9 cellular contexts compared by ENCODE assay signal in genomic region chr17:74368341-74369152, GRCh38. TPM values are rescaled to one million over a fixed set of nuclear protein-coding genes. Genes with fewer than 3 reads are reported as not detected.
A peak's percentile ranks its signal among the peaks of the same experiment; 100 is the strongest.
DNase-seq lines count a peak whose midpoint lies in the region; ATAC-seq, FAIRE-seq and TF ChIP-seq lines count a peak whose summit lies in the region.
"Had no signal": no experiment of that assay in that cellular context is flagged by ENCODE, and none has a peak within 500 bp of the region (broad histone marks: within the 10 kb centered on the region; RNA-seq: fewer than 3 reads in every experiment).

No MANE protein-coding gene starts in this region.

- H3K9me3 ChIP-seq in HepG2 (ENCODE audit: low read length) = no peaks in the 10 kb centered on the region

- ATAC-seq in HepG2 (peak; percentile 76), GM18870 (IDR thresholded peaks at IDR 0.05; ENCODE audit: unreplicated experiment) (no peak)

- DNase-seq in NCI-H2029 (lab: John Stamatoyannopoulos, UW) (peak; percentile 46), NCI-H2029 treated with DMSO at 0.1 percent for 48 hours (lab: John Stamatoyannopoulos, UW) (no peak), NCI-H2171 (lab: John Stamatoyannopoulos, UW) (peak; percentile 71), chondrocyte (ENCODE audit: low spot score) (no peak), HepG2 (ENCODE audit: low spot score) (peak; percentile 53)
- peak; percentile 81 for DNase-seq in activated CD4-positive, alpha-beta T cell treated with anti-CD3 and anti-CD28 coated beads for 48 hours
- peak; percentile 58 to 73 for DNase-seq in stimulated activated CD4-positive, alpha-beta T cell treated with anti-CD3 and anti-CD28 coated beads, Interleukin-4, amount 100 ng/mL, for 4 hours

- TF ChIP-seq POLR2A in HepG2 (IDR thresholded peaks at IDR 0.05; ENCODE audit: insufficient read depth in 1 of 2, low read depth in 2 of 2, low read length in 2 of 2) = no peak

- peak; percentile 91 for TF ChIP-seq CTCF in chondrocyte (IDR thresholded peaks at IDR 0.05)
- TF ChIP-seq CTCF in HepG2 (CRISPR knock-in tag; IDR thresholded peaks at IDR 0.05) = peak; percentile 93

- WGBS in HepG2 (ENCODE audit: low lambda C conversion rate) = 13% methylated on average over 12 of the region's 14 CpGs

- H3K9ac ChIP-seq in HepG2 (ENCODE audit: insufficient read depth, low read depth, low read length) = no peak overlapping the region

- H3K36me3 Mint-ChIP-seq in chondrocyte (ENCODE audit: low read depth) = no peaks in the 10 kb centered on the region

- TF ChIP-seq RAD21 in HepG2 (CRISPR knock-in tag; IDR thresholded peaks at IDR 0.05) = peak; percentile 89

- intact Hi-C loops in HepG2 (cut with micrococcal nuclease; ENCODE audit: unreplicated experiment) = loop anchor here (1.0 to 5.0 kb wide), 2 partner anchors 125 to 164 kb away; partner anchors contain the start of gene CD300LB

- no peak for TF ChIP-seq EP300 in HepG2 (IDR thresholded peaks at IDR 0.05; ENCODE audit: low read depth in 2 of 2, low read length in 2 of 2)
- no peak for TF ChIP-seq EP300 in HepG2 (CRISPR knock-in tag; IDR thresholded peaks at IDR 0.05; ENCODE audit: borderline replicate concordance)

- H3K27ac Mint-ChIP-seq in chondrocyte (ENCODE audit: unreplicated experiment) = no peak overlapping the region

- FAIRE-seq in HepG2 (lab: Jason Lieb, UNC) = peak; percentile 42
- FAIRE-seq: G401.6 had no signal

- CTCF ChIA-PET in HepG2 (lab: Yijun Ruan, JAX; ENCODE audit: low intra/inter-chr PET ratio, low total read pairs) = interaction anchor here (1.3 to 3.8 kb wide), 4 partner anchors 11 to 233 kb away, joined by 4 to 29 read pairs (median 10); no protein-coding TSS in a partner anchor

- H3K4me1 ChIP-seq in HepG2 (ENCODE audit: insufficient read depth, low read length) = peaks cover 5% of the 10 kb centered on the region

- H3K79me2 ChIP-seq in HepG2 (ENCODE audit: insufficient read depth, low read length) = no peaks in the 10 kb centered on the region

- POLR2A ChIA-PET in HepG2 (lab: Yijun Ruan, JAX) = interaction anchor here (1.9 kb wide), 1 partner anchor 85 kb away, joined by 6 read pairs; no protein-coding TSS in a partner anchor

- no peaks in the 10 kb centered on the region for H3K36me3 ChIP-seq in HepG2 (replicated peaks in 1 of 2; ENCODE audit: control insufficient read depth in 1 of 2, insufficient read depth in 2 of 2, low read length in 2 of 2)

- no peaks in the 10 kb centered on the region for H4K20me1 ChIP-seq in HepG2 (ENCODE audit: insufficient read depth, low read length)

- H3K4me2 ChIP-seq in HepG2 (ENCODE audit: low read depth, low read length) = no peak overlapping the region

- H3K4me1 Mint-ChIP-seq in chondrocyte (ENCODE audit: low read depth) = no peaks in the 10 kb centered on the region

- no peak overlapping the region for H2AFZ ChIP-seq in HepG2 (ENCODE audit: low read length)

- no peak overlapping the region for H3K4me3 ChIP-seq in HepG2 (replicated peaks in 1 of 3; ENCODE audit: insufficient read depth in 1 of 3, low read depth in 2 of 3, low read length in 3 of 3)

- no peak overlapping the region for H3K4me3 Mint-ChIP-seq in chondrocyte (ENCODE audit: unreplicated experiment)

- BruUV-seq in HepG2 (replicated peaks; lab: Mats Ljungman, UMichigan) = no TSS peak

- H3K27ac ChIP-seq in HepG2 (ENCODE audit: extremely low read length, insufficient read depth, low read length) = no peak overlapping the region

- in situ Hi-C loops in HepG2 (cut with HindIII; ENCODE audit: extremely low pct_ligation_motif_present, low pct_unique_long_range_greater_than_20kb) = no loop called here

- H3K27me3 ChIP-seq in HepG2 (ENCODE audit: control insufficient read depth in 1 of 2, insufficient read depth in 2 of 2, low read length in 2 of 2) = peaks cover 1 to 40% of the 10 kb centered on the region in 2 experiments; a peak in 4 of 5 replicates

- H3K9me3 Mint-ChIP-seq in chondrocyte (ENCODE audit: low read depth) = no peaks in the 10 kb centered on the region

- H3K27me3 Mint-ChIP-seq in chondrocyte (ENCODE audit: low read depth) = peaks cover 37% of the 10 kb centered on the region

RNA-seq across cellular contexts. Expression of gene GPR142, which starts 1.2 kb away (rescaled TPM):
- not detected in 3 replicates for total RNA-seq in chondrocyte
- total RNA-seq in HepG2 (2016; rRNA removed; fragmentation: Illumina TruSeq; extraction: Trizol) = not detected in 2 replicates
- not detected in 2 replicates for total RNA-seq in HepG2 (2016; cell fraction: cytosol; rRNA removed; fragmentation: Illumina TruSeq; extraction: Trizol; ENCODE audit: low read depth)
- not detected in 2 replicates for total RNA-seq in HepG2 (2016; cell fraction: insoluble cytoplasmic fraction; rRNA removed; fragmentation: Illumina TruSeq; extraction: Trizol)
- not detected in 2 replicates for total RNA-seq in HepG2 (2016; cell fraction: membrane; rRNA removed; fragmentation: Illumina TruSeq; extraction: Trizol)
- not detected in 2 replicates for total RNA-seq in HepG2 (2016; cell fraction: nucleus; rRNA removed; fragmentation: Illumina TruSeq; extraction: Trizol)
- not detected in 2 replicates for polyA plus RNA-seq in HepG2 (2011; rRNA removed)
- polyA plus RNA-seq in HepG2 (2011; cell fraction: cytosol; rRNA removed) = not detected in 2 replicates
- not detected in 2 replicates for polyA plus RNA-seq in HepG2 (2011; cell fraction: nucleus; rRNA removed)
- not detected in 2 replicates for polyA plus RNA-seq in HepG2 (2012)
- not detected in 2 replicates for polyA plus RNA-seq in HepG2 (2016; cell fraction: cytosol; fragmentation: Illumina TruSeq; extraction: Trizol; ENCODE audit: low read depth)
- polyA plus RNA-seq in HepG2 (2016; cell fraction: insoluble cytoplasmic fraction; fragmentation: Illumina TruSeq; extraction: Trizol; ENCODE audit: low read depth) = not detected in 2 replicates
- polyA plus RNA-seq in HepG2 (2016; cell fraction: membrane; fragmentation: Illumina TruSeq; extraction: Trizol; ENCODE audit: low read depth) = not detected in 2 replicates
- not detected in 2 replicates for polyA plus RNA-seq in HepG2 (2016; cell fraction: nucleus; fragmentation: Illumina TruSeq; extraction: Trizol; ENCODE audit: insufficient read depth, low read depth)
- not detected in 2 replicates for polyA minus RNA-seq in HepG2 (2011; rRNA and poly(A)+ RNA removed; ENCODE audit: low replicate concordance)
- polyA minus RNA-seq in HepG2 (2011; cell fraction: cytosol; rRNA and poly(A)+ RNA removed) = not detected in 2 replicates
- polyA minus RNA-seq in HepG2 (2011; cell fraction: nucleus; rRNA and poly(A)+ RNA removed) = not detected in 2 replicates

RNA-seq across cellular contexts. Expression of gene BTBD17, which starts 6.9 kb away (rescaled TPM):
- total RNA-seq in chondrocyte (not detected in 3 replicates), HepG2 (2016; rRNA removed; fragmentation: Illumina TruSeq; extraction: Trizol) (not detected in 2 replicates)
- not detected in 2 replicates for total RNA-seq in HepG2 (2016; cell fraction: cytosol; rRNA removed; fragmentation: Illumina TruSeq; extraction: Trizol; ENCODE audit: low read depth)
- total RNA-seq in HepG2 (2016; cell fraction: insoluble cytoplasmic fraction; rRNA removed; fragmentation: Illumina TruSeq; extraction: Trizol) = not detected in 2 replicates
- total RNA-seq in HepG2 (2016; cell fraction: membrane; rRNA removed; fragmentation: Illumina TruSeq; extraction: Trizol) = not detected in 2 replicates
- not detected in 2 replicates for total RNA-seq in HepG2 (2016; cell fraction: nucleus; rRNA removed; fragmentation: Illumina TruSeq; extraction: Trizol)
- polyA plus RNA-seq in HepG2 (2011; rRNA removed) = not detected in 2 replicates
- polyA plus RNA-seq in HepG2 (2011; cell fraction: cytosol; rRNA removed) = not detected in 2 replicates
- polyA plus RNA-seq in HepG2 (2011; cell fraction: nucleus; rRNA removed) = 0.09 TPM in 1 of 2 replicates, not detected in the other
- polyA plus RNA-seq in HepG2 (2012) = not detected in 2 replicates
- polyA plus RNA-seq in HepG2 (2016; cell fraction: cytosol; fragmentation: Illumina TruSeq; extraction: Trizol; ENCODE audit: low read depth) = not detected in 2 replicates
- polyA plus RNA-seq in HepG2 (2016; cell fraction: insoluble cytoplasmic fraction; fragmentation: Illumina TruSeq; extraction: Trizol; ENCODE audit: low read depth) = not detected in 2 replicates
- not detected in 2 replicates for polyA plus RNA-seq in HepG2 (2016; cell fraction: membrane; fragmentation: Illumina TruSeq; extraction: Trizol; ENCODE audit: low read depth)
- not detected in 2 replicates for polyA plus RNA-seq in HepG2 (2016; cell fraction: nucleus; fragmentation: Illumina TruSeq; extraction: Trizol; ENCODE audit: insufficient read depth, low read depth)
- polyA minus RNA-seq in HepG2 (2011; rRNA and poly(A)+ RNA removed; ENCODE audit: low replicate concordance) = not detected in 2 replicates
- not detected in 2 replicates for polyA minus RNA-seq in HepG2 (2011; cell fraction: cytosol; rRNA and poly(A)+ RNA removed)
- not detected in 2 replicates for polyA minus RNA-seq in HepG2 (2011; cell fraction: nucleus; rRNA and poly(A)+ RNA removed)

RNA-seq across cellular contexts. Expression of gene KIF19, which starts 42.5 kb away (rescaled TPM):
- total RNA-seq in chondrocyte (not detected in 3 replicates), HepG2 (2016; rRNA removed; fragmentation: Illumina TruSeq; extraction: Trizol) (not detected in 2 replicates)
- total RNA-seq in HepG2 (2016; cell fraction: cytosol; rRNA removed; fragmentation: Illumina TruSeq; extraction: Trizol; ENCODE audit: low read depth) = not detected in 2 replicates
- not detected in 2 replicates for total RNA-seq in HepG2 (2016; cell fraction: insoluble cytoplasmic fraction; rRNA removed; fragmentation: Illumina TruSeq; extraction: Trizol)
- total RNA-seq in HepG2 (2016; cell fraction: membrane; rRNA removed; fragmentation: Illumina TruSeq; extraction: Trizol) = not detected in 2 replicates
- total RNA-seq in HepG2 (2016; cell fraction: nucleus; rRNA removed; fragmentation: Illumina TruSeq; extraction: Trizol) = not detected in 2 replicates
- not detected in 2 replicates for polyA plus RNA-seq in HepG2 (2011; rRNA removed)
- polyA plus RNA-seq in HepG2 (2011; cell fraction: cytosol; rRNA removed) = not detected in 2 replicates
- not detected in 2 replicates for polyA plus RNA-seq in HepG2 (2011; cell fraction: nucleus; rRNA removed)
- not detected in 2 replicates for polyA plus RNA-seq in HepG2 (2012)
- not detected in 2 replicates for polyA plus RNA-seq in HepG2 (2016; cell fraction: cytosol; fragmentation: Illumina TruSeq; extraction: Trizol; ENCODE audit: low read depth)
- not detected in 2 replicates for polyA plus RNA-seq in HepG2 (2016; cell fraction: insoluble cytoplasmic fraction; fragmentation: Illumina TruSeq; extraction: Trizol; ENCODE audit: low read depth)
- not detected in 2 replicates for polyA plus RNA-seq in HepG2 (2016; cell fraction: membrane; fragmentation: Illumina TruSeq; extraction: Trizol; ENCODE audit: low read depth)
- not detected in 2 replicates for polyA plus RNA-seq in HepG2 (2016; cell fraction: nucleus; fragmentation: Illumina TruSeq; extraction: Trizol; ENCODE audit: insufficient read depth, low read depth)
- not detected in 2 replicates for polyA minus RNA-seq in HepG2 (2011; rRNA and poly(A)+ RNA removed; ENCODE audit: low replicate concordance)
- not detected in 2 replicates for polyA minus RNA-seq in HepG2 (2011; cell fraction: cytosol; rRNA and poly(A)+ RNA removed)
- not detected in 2 replicates for polyA minus RNA-seq in HepG2 (2011; cell fraction: nucleus; rRNA and poly(A)+ RNA removed)

Comparison
In these comparisons a context has a peak if more than half of its experiments do, and no peak if none do; other contexts are left out.
1. DNase-seq: peak in NCI-H2029 (single experiment), NCI-H2171 (single experiment), activated CD4-positive, alpha-beta T cell treated with anti-CD3 and anti-CD28 coated beads for 48 hours (single experiment), HepG2 (single experiment) and stimulated activated CD4-positive, alpha-beta T cell treated with anti-CD3 and anti-CD28 coated beads, Interleukin-4, amount 100 ng/mL, for 4 hours (2 of 2); none in NCI-H2029 treated with DMSO at 0.1 percent for 48 hours (single experiment) and chondrocyte (single experiment).